Comparison of ENCODE assay signal across 9 cellular contexts in genomic region chr12:120598674-120599463, GRCh38. TPM values are rescaled to one million over a fixed set of nuclear protein-coding genes. Genes with fewer than 3 reads are reported as not detected.
DNase-seq lines count a peak whose midpoint lies in the region; ATAC-seq, FAIRE-seq and TF ChIP-seq lines count a peak whose summit lies in the region.
"Had no signal": no experiment of that assay in that cellular context is flagged by ENCODE, and none has a peak within 500 bp of the region (broad histone marks: within the 10 kb centered on the region; RNA-seq: fewer than 3 reads in every experiment).

No MANE protein-coding gene starts in this region.

- H2BK5ac ChIP-seq in mesendoderm (ENCODE audit: low read length): no peak overlapping the region

- no peak overlapping the region for H4K5ac ChIP-seq in mesendoderm (ENCODE audit: low read length)

- no peak overlapping the region for H2BK120ac ChIP-seq in mesendoderm (ENCODE audit: low read depth, low read length)

- H3K27ac ChIP-seq in mesendoderm (ENCODE audit: low read depth, low read length): no peak overlapping the region
- H3K27ac ChIP-seq: colonic mucosa had no signal

- no peak overlapping the region for H3K9ac ChIP-seq in mesendoderm (ENCODE audit: low read length)

- no peak overlapping the region for H3K4me3 ChIP-seq in MG63
- no peak overlapping the region for H3K4me3 ChIP-seq in bronchial epithelial cell (ENCODE audit: low read depth, low read length)
- no peak overlapping the region for H3K4me3 ChIP-seq in mesendoderm (ENCODE audit: low read length)
- H3K4me3 ChIP-seq: colonic mucosa had no signal

- ATAC-seq in GM21381 (IDR thresholded peaks at IDR 0.05; ENCODE audit: unreplicated experiment): no peak
- no peak for ATAC-seq in GM21515 (IDR thresholded peaks at IDR 0.05; ENCODE audit: unreplicated experiment)

- H2AK5ac ChIP-seq in mesendoderm (ENCODE audit: low read length): no peak overlapping the region

- no peak for FAIRE-seq in bronchial epithelial cell (lab: Jason Lieb, UNC)

- no peaks in the 10 kb centered on the region for H3K4me1 ChIP-seq in mesendoderm (ENCODE audit: control insufficient read depth, low read depth, low read length)
- H3K4me1 ChIP-seq: colonic mucosa had no signal

- TF ChIP-seq CTCF in bronchial epithelial cell (IDR thresholded peaks at IDR 0.05; ENCODE audit: insufficient read depth, low read length, severe bottlenecking): no peak

- no peak overlapping the region for H3K4ac ChIP-seq in mesendoderm (ENCODE audit: low read depth, low read length)

- no peaks in the 10 kb centered on the region for H3K27me3 ChIP-seq in MG63
- peaks cover 2% of the 10 kb centered on the region for H3K27me3 ChIP-seq in bronchial epithelial cell (ENCODE audit: control insufficient read depth, insufficient read depth, low read length)
- H3K27me3 ChIP-seq in mesendoderm (ENCODE audit: insufficient read depth, low read length, poor library complexity): no peaks in the 10 kb centered on the region
- H3K27me3 ChIP-seq: colonic mucosa had no signal

- H3K36me3 ChIP-seq in MG63 (no peaks in the 10 kb centered on the region), bronchial epithelial cell (ENCODE audit: control insufficient read depth, insufficient read depth, low read length) (no peaks in the 10 kb centered on the region), mesendoderm (ENCODE audit: control insufficient read depth, insufficient read depth, low read length) (no peaks in the 10 kb centered on the region)
- H3K36me3 ChIP-seq: colonic mucosa had no signal

- H3K18ac ChIP-seq in mesendoderm (ENCODE audit: low read length): no peak overlapping the region

- DNase-seq in Caki2 (ENCODE audit: low read depth) (peak; percentile 93), MG63 (peak; percentile 21), bronchial epithelial cell (ENCODE audit: low read depth) (peak; percentile 64), mesendoderm (peak; percentile 66), D341Med (ENCODE audit: low spot score) (no peak), activated T-cell treated with anti-CD3 and anti-CD28 coated beads for 4 hours (no peak)
- DNase-seq: colonic mucosa had no signal

- no peak overlapping the region for H3K23ac ChIP-seq in mesendoderm (ENCODE audit: low read length)

- in situ Hi-C loops in Caki2 (cut with HindIII; ENCODE audit: low pct_unique_long_range_greater_than_20kb, low sequenced_read_pairs): no loop called here

- H4K8ac ChIP-seq in mesendoderm (ENCODE audit: low read depth, low read length): no peak overlapping the region

- WGBS in mesendoderm (ENCODE audit: extremely low coverage, insufficient coverage, low lambda C conversion rate): no CpG with 5 or more reads among the region's 13 CpGs

- H3K79me1 ChIP-seq in mesendoderm (ENCODE audit: low read length): no peaks in the 10 kb centered on the region

- H3K79me2 ChIP-seq in mesendoderm (ENCODE audit: control insufficient read depth, insufficient read depth, low read length): no peaks in the 10 kb centered on the region

- H3K9me3 ChIP-seq in MG63: no peaks in the 10 kb centered on the region
- H3K9me3 ChIP-seq: colonic mucosa had no signal

- H2BK15ac ChIP-seq in mesendoderm (replicated peaks; ENCODE audit: low read depth): no peak overlapping the region

- H3K4me2 ChIP-seq in mesendoderm (ENCODE audit: low read length): no peak overlapping the region

- no peak overlapping the region for H3K56ac ChIP-seq in mesendoderm (ENCODE audit: low read length)

RNA-seq across cellular contexts. Expression of gene POP5, which starts 17.7 kb away (rescaled TPM):
- total RNA-seq in Caki2 (2014; rRNA removed; shearing (Covaris generic); ENCODE audit: low replicate concordance): 68.5 and 78.9 TPM in 2 replicates
- total RNA-seq in MG63 (2014; rRNA removed; shearing (Covaris generic); ENCODE audit: low replicate concordance): 38.0 and 66.2 TPM in 2 replicates
- 26.3 and 33.2 TPM in 2 replicates for total RNA-seq in bronchial epithelial cell
- polyA plus RNA-seq in mesendoderm (2013, experiment 1 of 2): 45.5 TPM
- polyA plus RNA-seq in mesendoderm (2013, experiment 2 of 2): 44.6 TPM

RNA-seq across cellular contexts. Expression of gene CABP1, which starts 41.6 kb away (rescaled TPM):
- total RNA-seq in Caki2 (2014; rRNA removed; shearing (Covaris generic); ENCODE audit: low replicate concordance): not detected in 2 replicates
- total RNA-seq in MG63 (2014; rRNA removed; shearing (Covaris generic); ENCODE audit: low replicate concordance): not detected in 2 replicates
- not detected in 2 replicates for total RNA-seq in bronchial epithelial cell
- 0.62 TPM for polyA plus RNA-seq in mesendoderm (2013, experiment 1 of 2)
- polyA plus RNA-seq in mesendoderm (2013, experiment 2 of 2): 0.67 TPM

Comparison
In these comparisons a context has a peak if more than half of its experiments do, and no peak if none do; other contexts are left out.
1. DNase-seq: peak in Caki2 (single experiment), MG63 (single experiment), bronchial epithelial cell (single experiment) and mesendoderm (single experiment); none in D341Med (single experiment) and activated T-cell treated with anti-CD3 and anti-CD28 coated beads for 4 hours (single experiment).